ENCODE assay signal across 14 cellular contexts in genomic region chr10:95288273-95288672, GRCh38. TPM values are rescaled to one million over a fixed set of nuclear protein-coding genes. Genes with fewer than 3 reads are reported as not detected.
DNase-seq lines count a peak whose midpoint lies in the region; FAIRE-seq and TF ChIP-seq lines count a peak whose summit lies in the region.
"Had no signal": no experiment of that assay in that cellular context is flagged by ENCODE, and none has a peak within 500 bp of the region (broad histone marks: within the 10 kb centered on the region; RNA-seq: fewer than 3 reads in every experiment).

No MANE protein-coding gene starts in this region.

- H3F3A ChIP-seq in SU-DHL-6 (ENCODE audit: insufficient read depth) = peaks cover 18% of the 10 kb centered on the region

- WGBS in small intestine, 3 donors = 21 to 41% (median 29%) methylated on average over 1 of the region's 1 CpG

- DNase-seq in GM19239 (ENCODE audit: insufficient read length, low spot score) (no peak), small intestine (peak; percentile 41), NCI-H2227 (lab: John Stamatoyannopoulos, UW; ENCODE audit: unreplicated experiment) (no peak), amygdala (lab: John Stamatoyannopoulos, UW) (no peak), CD1c-positive myeloid dendritic cell (ENCODE audit: extremely low spot score) (no peak)
- no peak for DNase-seq in stimulated activated CD4-positive, alpha-beta T cell treated with anti-CD3 and anti-CD28 coated beads, Interleukin-4, amount 100 ng/mL, for 1 hour
- DNase-seq: activated CD4-positive, alpha-beta T cell treated with anti-CD3 and anti-CD28 coated beads, Interleukin-2, amount 10 ng/mL, durations not matched to agents 7 days and 5 days; activated naive CD4-positive, alpha-beta T cell; MG63; NCI-H524 had no signal

- no peaks in the 10 kb centered on the region for H3K9me3 ChIP-seq in SU-DHL-6 (ENCODE audit: insufficient read depth, low read length)
- no peaks in the 10 kb centered on the region for H3K9me3 ChIP-seq in iPS-15b (ENCODE audit: control insufficient read depth, insufficient read depth, low read length)
- H3K9me3 ChIP-seq in small intestine (ENCODE audit: control insufficient read depth, low read depth) = no peaks in the 10 kb centered on the region
- H3K9me3 ChIP-seq: MG63 had no signal

- no peak overlapping the region for H3K27ac ChIP-seq in SU-DHL-6 (ENCODE audit: low read depth, low read length)
- H3K27ac ChIP-seq in small intestine (ENCODE audit: low read depth in 1 of 2, low read length in 1 of 2) = peak overlapping the region in 1 of 2 donors; percentile 59
- H3K27ac ChIP-seq: SK-N-MC had no signal

- peak; percentile 4 for FAIRE-seq in GM19239 (lab: Jason Lieb, UNC)
- FAIRE-seq in small intestine (lab: Jason Lieb, UNC) = no peak
- FAIRE-seq: colon had no signal

- H3K9me2 ChIP-seq in SU-DHL-6 (replicated peaks; ENCODE audit: insufficient read depth, low read length) = no peaks in the 10 kb centered on the region

- no peak for TF ChIP-seq CTCF in SU-DHL-6 (IDR thresholded peaks at IDR 0.05; ENCODE audit: insufficient read depth, low read length, poor library complexity, severe bottlenecking)

- H3K9ac ChIP-seq in SU-DHL-6 (ENCODE audit: low read length) (no peak overlapping the region), iPS-15b (ENCODE audit: low read depth, low read length) (peak overlapping the region; percentile 2)

- H2AFZ ChIP-seq in SU-DHL-6 (ENCODE audit: low read depth, low read length, severe bottlenecking) = no peak overlapping the region

- peak overlapping the region; percentile 2 for H3K4me2 ChIP-seq in SU-DHL-6 (ENCODE audit: low read depth, low read length, poor library complexity, severe bottlenecking)

- H3K27me3 ChIP-seq in SU-DHL-6 (ENCODE audit: low read length) (no peaks in the 10 kb centered on the region), iPS-15b (ENCODE audit: control insufficient read depth, insufficient read depth, low read length) (no peaks in the 10 kb centered on the region), small intestine (ENCODE audit: control insufficient read depth in 2 of 2, insufficient read depth in 2 of 2, low read length in 2 of 2) (no peaks in the 10 kb centered on the region)
- H3K27me3 ChIP-seq: MG63 had no signal

- no peaks in the 10 kb centered on the region for H3K79me2 ChIP-seq in SU-DHL-6 (ENCODE audit: insufficient read depth, low read length)

- H3K36me3 ChIP-seq in SU-DHL-6 (ENCODE audit: low read length) (no peaks in the 10 kb centered on the region), iPS-15b (ENCODE audit: control insufficient read depth, insufficient read depth, low read length) (peaks cover 3% of the 10 kb centered on the region), small intestine (ENCODE audit: control insufficient read depth in 2 of 2, insufficient read depth in 2 of 2, low read length in 2 of 2) (no peaks in the 10 kb centered on the region)
- H3K36me3 ChIP-seq: MG63 had no signal

- H3K4me3 ChIP-seq in SU-DHL-6 (ENCODE audit: insufficient read depth, low read length, poor library complexity, severe bottlenecking) = no peak overlapping the region
- H3K4me3 ChIP-seq in iPS-15b (ENCODE audit: low read depth, low read length) = peak overlapping the region; percentile 67
- peak overlapping the region in 1 of 2 donors; percentile 85 for H3K4me3 ChIP-seq in small intestine (ENCODE audit: low read depth in 1 of 2, low read length in 2 of 2)
- H3K4me3 ChIP-seq: MG63, SK-N-MC had no signal

- peaks cover 2% of the 10 kb centered on the region; the same call in 1 of the 2 replicates for H4K20me1 ChIP-seq in SU-DHL-6 (ENCODE audit: low read depth, low read length)

- H3K4me1 ChIP-seq in iPS-15b (ENCODE audit: control insufficient read depth, insufficient read depth, low read length) (peaks cover 27% of the 10 kb centered on the region), small intestine (ENCODE audit: control insufficient read depth in 2 of 2, insufficient read depth in 1 of 2, low read depth in 1 of 2, low read length in 1 of 2) (no peaks in the 10 kb centered on the region)

RNA-seq across cellular contexts. Expression of gene PDLIM1, which starts 2.5 kb away (rescaled TPM):
- polyA plus RNA-seq in small intestine = 100 to 1,000 TPM; 206 to 572 (median 368) TPM
